In the genomic region with DNA sequence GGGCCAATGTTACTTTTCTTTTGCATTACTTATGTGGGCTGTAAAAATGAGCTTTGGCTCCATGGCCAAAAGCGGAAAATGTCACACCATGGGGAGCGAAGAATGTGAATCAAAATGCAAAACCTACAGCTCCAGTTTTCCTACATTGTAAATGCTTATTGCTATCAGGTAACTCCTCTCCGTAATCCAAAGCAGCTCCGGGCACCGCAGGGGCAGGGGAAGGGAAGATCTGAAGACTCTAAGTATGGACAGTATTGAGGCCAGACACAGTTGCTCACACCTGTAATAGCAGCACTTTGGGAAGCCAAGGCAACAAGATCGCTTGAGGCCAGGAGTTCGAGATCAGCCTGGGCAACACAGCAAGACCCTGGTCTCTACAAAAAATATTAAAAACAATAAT, we compare ENCODE assay signal across 1 cellular context.
TF ChIP-seq lines count a peak whose summit lies in the region.

No MANE protein-coding gene starts in this region.

TF ChIP-seq in IMR-90, 13 proteins besides CTCF, POLR2A, EP300 and RAD21:
- TF ChIP-seq MAZ (IDR thresholded peaks at IDR 0.05; ENCODE audit: borderline replicate concordance, low read depth, low read length) = no peak
- TF ChIP-seq, protein P1, sequence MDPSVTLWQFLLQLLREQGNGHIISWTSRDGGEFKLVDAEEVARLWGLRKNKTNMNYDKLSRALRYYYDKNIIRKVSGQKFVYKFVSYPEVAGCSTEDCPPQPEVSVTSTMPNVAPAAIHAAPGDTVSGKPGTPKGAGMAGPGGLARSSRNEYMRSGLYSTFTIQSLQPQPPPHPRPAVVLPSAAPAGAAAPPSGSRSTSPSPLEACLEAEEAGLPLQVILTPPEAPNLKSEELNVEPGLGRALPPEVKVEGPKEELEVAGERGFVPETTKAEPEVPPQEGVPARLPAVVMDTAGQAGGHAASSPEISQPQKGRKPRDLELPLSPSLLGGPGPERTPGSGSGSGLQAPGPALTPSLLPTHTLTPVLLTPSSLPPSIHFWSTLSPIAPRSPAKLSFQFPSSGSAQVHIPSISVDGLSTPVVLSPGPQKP (IDR thresholded peaks at IDR 0.05; ENCODE audit: borderline replicate concordance, low read depth, low read length) = no peak
TF ChIP-seq in IMR-90: peak in this region for 0.
